Comparison of ENCODE assay signal across 15 cellular contexts in genomic region chr11:17767914-17768313, GRCh38. TPM values are rescaled to one million over a fixed set of nuclear protein-coding genes. Genes with fewer than 3 reads are reported as not detected.
DNase-seq lines count a peak whose midpoint lies in the region; ATAC-seq and TF ChIP-seq lines count a peak whose summit lies in the region.
"Had no signal": no experiment of that assay in that cellular context is flagged by ENCODE, and none has a peak within 500 bp of the region (broad histone marks: within the 10 kb centered on the region; RNA-seq: fewer than 3 reads in every experiment).

No MANE protein-coding gene starts in this region.

- H3K36me3 ChIP-seq in right atrium auricular region (no peaks in the 10 kb centered on the region), vagina (no peaks in the 10 kb centered on the region)
- H3K36me3 ChIP-seq: HAP-1 had no signal

- H3K4me1 Mint-ChIP-seq in chondrocyte (ENCODE audit: low read depth) = no peaks in the 10 kb centered on the region
- peaks cover 71% of the 10 kb centered on the region for H3K4me1 Mint-ChIP-seq in nephron progenitor cell
- H3K4me1 Mint-ChIP-seq: CD4-positive, CD25-positive, alpha-beta regulatory T cell had no signal

- H3K9me3 ChIP-seq in right atrium auricular region = no peaks in the 10 kb centered on the region
- no peaks in the 10 kb centered on the region for H3K9me3 ChIP-seq in vagina
- H3K9me3 ChIP-seq: HAP-1 had no signal

- H3K36me3 Mint-ChIP-seq in chondrocyte (ENCODE audit: low read depth) (no peaks in the 10 kb centered on the region), nephron progenitor cell (ENCODE audit: low read depth) (no peaks in the 10 kb centered on the region)
- H3K36me3 Mint-ChIP-seq: CD4-positive, CD25-positive, alpha-beta regulatory T cell had no signal

- H3K27me3 ChIP-seq in right atrium auricular region (no peaks in the 10 kb centered on the region), vagina (no peaks in the 10 kb centered on the region)

- H3K27me3 Mint-ChIP-seq in chondrocyte (ENCODE audit: low read depth) (peaks cover 8% of the 10 kb centered on the region), nephron progenitor cell (ENCODE audit: low read depth, poor library complexity) (peaks cover 32% of the 10 kb centered on the region)
- H3K27me3 Mint-ChIP-seq: CD4-positive, CD25-positive, alpha-beta regulatory T cell had no signal

- H3K9me3 Mint-ChIP-seq in chondrocyte (ENCODE audit: low read depth) = no peaks in the 10 kb centered on the region
- no peaks in the 10 kb centered on the region for H3K9me3 Mint-ChIP-seq in nephron progenitor cell
- H3K9me3 Mint-ChIP-seq: CD4-positive, CD25-positive, alpha-beta regulatory T cell; HFFc6 had no signal

- no peak for ATAC-seq in left cardiac atrium
- ATAC-seq: HepG2 had no signal

- H3K4me3 Mint-ChIP-seq in chondrocyte (ENCODE audit: unreplicated experiment) (no peak overlapping the region), nephron progenitor cell (no peak overlapping the region)
- H3K4me3 Mint-ChIP-seq: CD4-positive, CD25-positive, alpha-beta regulatory T cell; HFFc6 had no signal

- peaks cover 0 to 6% of the 10 kb centered on the region in 2 donors for H3K4me1 ChIP-seq in right atrium auricular region
- peaks cover 5% of the 10 kb centered on the region for H3K4me1 ChIP-seq in vagina
- H3K4me1 ChIP-seq: HAP-1 had no signal

- TF ChIP-seq CTCF in right atrium auricular region (IDR thresholded peaks at IDR 0.05) (no peak), chondrocyte (IDR thresholded peaks at IDR 0.05) (no peak), coronary artery (IDR thresholded peaks at IDR 0.05) (no peak), nephron progenitor cell (IDR thresholded peaks at IDR 0.05) (no peak), vagina (IDR thresholded peaks at IDR 0.05) (no peak)

- intact Hi-C loops in left cardiac atrium (cut with DNase I) = no loop called here
- intact Hi-C loops in posterior vena cava (cut with DNase I) = no loop called here
- intact Hi-C loops in vagina (cut with DNase I) = no loop called here

- H3K4me3 ChIP-seq in right atrium auricular region (no peak overlapping the region), coronary artery (no peak overlapping the region), vagina (no peak overlapping the region)
- H3K4me3 ChIP-seq: HAP-1 had no signal

- H3K27ac ChIP-seq in right atrium auricular region (no peak overlapping the region), coronary artery (no peak overlapping the region), vagina (no peak overlapping the region)

- H3K27ac Mint-ChIP-seq in chondrocyte (ENCODE audit: unreplicated experiment) (no peak overlapping the region), nephron progenitor cell (no peak overlapping the region)
- H3K27ac Mint-ChIP-seq: CD4-positive, CD25-positive, alpha-beta regulatory T cell; HFFc6 had no signal

- DNase-seq in left cardiac atrium = peak; percentile 2
- no peak for DNase-seq in right atrium auricular region (ENCODE audit: low spot score)
- peak; percentile 52 for DNase-seq in chondrocyte (ENCODE audit: low spot score)
- DNase-seq in posterior vena cava (ENCODE audit: low spot score) = peak; percentile 41
- no peak for DNase-seq in coronary artery (ENCODE audit: low spot score)
- no peak for DNase-seq in nephron progenitor cell
- DNase-seq in vagina (ENCODE audit: extremely low spot score in 2 of 2) = no peak
- DNase-seq: CD4-positive, CD25-positive, alpha-beta regulatory T cell; DMS53; GF-D8; HFFc6 had no signal

- no peak for TF ChIP-seq POLR2A in vagina (IDR thresholded peaks at IDR 0.05)

RNA-seq across cellular contexts. Expression of gene KCNC1, which starts 33.3 kb away (rescaled TPM):
- total RNA-seq in left cardiac atrium = not detected
- total RNA-seq in right atrium auricular region = not detected
- total RNA-seq in chondrocyte = 0.07 to 0.20 TPM in 2 of 3 replicates, not detected in the other
- not detected for total RNA-seq in posterior vena cava
- total RNA-seq in vagina = 0.49 TPM
- total RNA-seq: CD4-positive, CD25-positive, alpha-beta regulatory T cell; HFFc6 had no signal

RNA-seq across cellular contexts. Expression of gene MYOD1, which starts 48.5 kb away (rescaled TPM):
- total RNA-seq in left cardiac atrium (not detected), right atrium auricular region (not detected), chondrocyte (not detected in 3 replicates), posterior vena cava (not detected), vagina (not detected)
- total RNA-seq: A673; CD4-positive, CD25-positive, alpha-beta regulatory T cell; H1; HepG2; HFFc6 had no signal

Comparison
In these comparisons a context has a peak if more than half of its experiments do, and no peak if none do; other contexts are left out.
1. DNase-seq: peak in left cardiac atrium (single experiment), chondrocyte (single experiment) and posterior vena cava (single experiment); none in right atrium auricular region (single experiment), coronary artery (single experiment), nephron progenitor cell (single experiment) and vagina (0 of 2).